15 cellular contexts compared by ENCODE assay signal in genomic region chr1:172270605-172271004, GRCh38.
DNase-seq lines count a peak whose midpoint lies in the region; ATAC-seq, FAIRE-seq and TF ChIP-seq lines count a peak whose summit lies in the region.
"Had no signal": no experiment of that assay in that cellular context is flagged by ENCODE, and none has a peak within 500 bp of the region (broad histone marks: within the 10 kb centered on the region; RNA-seq: fewer than 3 reads in every experiment).

No MANE protein-coding gene starts in this region.

- no peak for FAIRE-seq in frontal cortex (lab: Jason Lieb, UNC)

- ATAC-seq in SK-N-SH treated with all-trans-retinoic acid at 6 μM for 48 hours, result peak; percentile 86
- ATAC-seq in stimulated activated memory B cell treated with anti-CD40 and anti-IgM and Interleukin-4, amounts not matched to agents 10 μg/mL and 1 μg/mL and 100 μg/mL, for 72 hours, result no peak
- ATAC-seq: foreskin keratinocyte had no signal

- DNase-seq in activated CD4-positive, alpha-beta T cell treated with anti-CD3 and anti-CD28 coated beads, Interleukin-2, amount 10 ng/mL, durations not matched to agents 7 days and 5 days, result no peak
- DNase-seq in activated CD4-positive, alpha-beta T cell treated with anti-CD3 and anti-CD28 coated beads for 4 hours, result no peak
- DNase-seq in fibroblast of mammary gland (ENCODE audit: low read depth) (peak; percentile 39), frontal cortex (ENCODE audit: low spot score in 2 of 2) (no peak), NCI-H1048 (lab: John Stamatoyannopoulos, UW) (no peak)
- DNase-seq in effector CD4-positive, alpha-beta T cell, result no peak
- DNase-seq: ACHN; activated CD8-positive, alpha-beta memory T cell treated with anti-CD3 and anti-CD28 coated beads for 24 hours; amygdala; Calu3; foreskin keratinocyte; NCI-H2081 treated with DMSO at 0.1 percent for 48 hours; nephron progenitor cell had no signal

- no peak for TF ChIP-seq CTCF in fibroblast of mammary gland (conservative IDR thresholded peaks at IDR 0.05; ENCODE audit: control insufficient read depth, insufficient read depth, low read depth, low read length)

- POLR2A ChIA-PET in activated CD4-positive, alpha-beta T cell treated with anti-CD3 and anti-CD28 coated beads, Interleukin-2, amount 10 ng/mL, durations not matched to agents 7 days and 5 days (lab: Charles Lee), result no interaction called here

- H3K9me3 Mint-ChIP-seq in activated CD4-positive, alpha-beta T cell treated with anti-CD3 and anti-CD28 coated beads, Interleukin-2, amount 10 ng/mL, durations not matched to agents 7 days and 5 days, result peaks cover 2% of the 10 kb centered on the region
- no peaks in the 10 kb centered on the region for H3K9me3 Mint-ChIP-seq in stimulated activated memory B cell treated with anti-CD40 and anti-IgM and Interleukin-4, amounts not matched to agents 10 μg/mL and 1 μg/mL and 100 μg/mL, for 72 hours
- H3K9me3 Mint-ChIP-seq: nephron progenitor cell had no signal

- no peaks in the 10 kb centered on the region for H3K36me3 Mint-ChIP-seq in activated CD4-positive, alpha-beta T cell treated with anti-CD3 and anti-CD28 coated beads, Interleukin-2, amount 10 ng/mL, durations not matched to agents 7 days and 5 days (ENCODE audit: low read depth)
- no peaks in the 10 kb centered on the region for H3K36me3 Mint-ChIP-seq in stimulated activated memory B cell treated with anti-CD40 and anti-IgM and Interleukin-4, amounts not matched to agents 10 μg/mL and 1 μg/mL and 100 μg/mL, for 72 hours

- CTCF ChIA-PET in activated CD4-positive, alpha-beta T cell treated with anti-CD3 and anti-CD28 coated beads, Interleukin-2, amount 10 ng/mL, durations not matched to agents 7 days and 5 days (lab: Charles Lee), result interaction anchor here (0.6 kb wide), 3 partner anchors 123 to 469 kb away, joined by 4 to 7 read pairs (median 6); no protein-coding TSS in a partner anchor

- peak overlapping the region; percentile 82 for H3K27ac Mint-ChIP-seq in activated CD4-positive, alpha-beta T cell treated with anti-CD3 and anti-CD28 coated beads, Interleukin-2, amount 10 ng/mL, durations not matched to agents 7 days and 5 days
- H3K27ac Mint-ChIP-seq in stimulated activated memory B cell treated with anti-CD40 and anti-IgM and Interleukin-4, amounts not matched to agents 10 μg/mL and 1 μg/mL and 100 μg/mL, for 72 hours, result peak overlapping the region; percentile 35
- H3K27ac Mint-ChIP-seq: nephron progenitor cell had no signal

- no peaks in the 10 kb centered on the region for H3K27me3 Mint-ChIP-seq in activated CD4-positive, alpha-beta T cell treated with anti-CD3 and anti-CD28 coated beads, Interleukin-2, amount 10 ng/mL, durations not matched to agents 7 days and 5 days
- no peaks in the 10 kb centered on the region for H3K27me3 Mint-ChIP-seq in stimulated activated memory B cell treated with anti-CD40 and anti-IgM and Interleukin-4, amounts not matched to agents 10 μg/mL and 1 μg/mL and 100 μg/mL, for 72 hours

- peaks cover 39% of the 10 kb centered on the region for H3K4me1 Mint-ChIP-seq in activated CD4-positive, alpha-beta T cell treated with anti-CD3 and anti-CD28 coated beads, Interleukin-2, amount 10 ng/mL, durations not matched to agents 7 days and 5 days
- H3K4me1 Mint-ChIP-seq in stimulated activated memory B cell treated with anti-CD40 and anti-IgM and Interleukin-4, amounts not matched to agents 10 μg/mL and 1 μg/mL and 100 μg/mL, for 72 hours, result peaks cover 11% of the 10 kb centered on the region

- no peak overlapping the region for H3K4me3 ChIP-seq in fibroblast of mammary gland (ENCODE audit: control insufficient read depth, low read depth, low read length)

- H3K4me3 Mint-ChIP-seq in activated CD4-positive, alpha-beta T cell treated with anti-CD3 and anti-CD28 coated beads, Interleukin-2, amount 10 ng/mL, durations not matched to agents 7 days and 5 days, result peak overlapping the region; percentile 36
- no peak overlapping the region for H3K4me3 Mint-ChIP-seq in stimulated activated memory B cell treated with anti-CD40 and anti-IgM and Interleukin-4, amounts not matched to agents 10 μg/mL and 1 μg/mL and 100 μg/mL, for 72 hours
- H3K4me3 Mint-ChIP-seq: nephron progenitor cell had no signal

TF ChIP-seq in SK-N-SH treated with all-trans-retinoic acid at 6 μM for 48 hours, 23 proteins besides CTCF, POLR2A, EP300 and RAD21:
- TF ChIP-seq, protein P1, sequence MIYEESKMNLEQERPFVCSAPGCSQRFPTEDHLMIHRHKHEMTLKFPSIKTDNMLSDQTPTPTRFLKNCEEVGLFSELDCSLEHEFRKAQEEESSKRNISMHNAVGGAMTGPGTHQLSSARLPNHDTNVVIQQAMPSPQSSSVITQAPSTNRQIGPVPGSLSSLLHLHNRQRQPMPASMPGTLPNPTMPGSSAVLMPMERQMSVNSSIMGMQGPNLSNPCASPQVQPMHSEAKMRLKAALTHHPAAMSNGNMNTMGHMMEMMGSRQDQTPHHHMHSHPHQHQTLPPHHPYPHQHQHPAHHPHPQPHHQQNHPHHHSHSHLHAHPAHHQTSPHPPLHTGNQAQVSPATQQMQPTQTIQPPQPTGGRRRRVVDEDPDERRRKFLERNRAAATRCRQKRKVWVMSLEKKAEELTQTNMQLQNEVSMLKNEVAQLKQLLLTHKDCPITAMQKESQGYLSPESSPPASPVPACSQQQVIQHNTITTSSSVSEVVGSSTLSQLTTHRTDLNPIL (CRISPR knock-in tag; IDR thresholded peaks at IDR 0.05; ENCODE audit: low read depth), result no peak
- peak; percentile 70; the same call in 1 of the 2 replicates for TF ChIP-seq ZC3H10 (CRISPR knock-in tag; IDR thresholded peaks at IDR 0.05)
